In genomic region chr15:89775815-89776214, GRCh38 we compare ENCODE assay signal across 12 cellular contexts. TPM values are rescaled to one million over a fixed set of nuclear protein-coding genes. Genes with fewer than 3 reads are reported as not detected.
A peak's percentile ranks its signal among the peaks of the same experiment; 100 is the strongest.
DNase-seq lines count a peak whose midpoint lies in the region; ATAC-seq, FAIRE-seq and TF ChIP-seq lines count a peak whose summit lies in the region.
"Had no signal": no experiment of that assay in that cellular context is flagged by ENCODE, and none has a peak within 500 bp of the region (broad histone marks: within the 10 kb centered on the region; RNA-seq: fewer than 3 reads in every experiment).

No MANE protein-coding gene starts in this region.

- peaks cover 5% of the 10 kb centered on the region for H3K4me1 Mint-ChIP-seq in activated CD4-positive, alpha-beta T cell treated with anti-CD3 and anti-CD28 coated beads, Interleukin-2, amount 10 ng/mL, durations not matched to agents 7 days and 5 days

- FAIRE-seq in K562 (lab: Jason Lieb, UNC), result no peak
- FAIRE-seq: A204.1, G401.6, TTC549 had no signal

- no peak overlapping the region for H3K23ac ChIP-seq in mesenchymal stem cell (ENCODE audit: low read length in 2 of 2)

- H3K79me1 ChIP-seq in mesenchymal stem cell (replicated peaks; ENCODE audit: low read length, poor library complexity, severe bottlenecking), result no peaks in the 10 kb centered on the region

- no peak for TF ChIP-seq EP300 in K562 (IDR thresholded peaks at IDR 0.05; ENCODE audit: low read length)

- BruUV-seq in K562 (replicated peaks; lab: Mats Ljungman, UMichigan), result TSS peak; percentile 46
- BruUV-seq in PC-9 (replicated peaks; lab: Mats Ljungman, UMichigan), result no TSS peak

- ATAC-seq in K562 (no peak), thoracic aorta (ENCODE audit: insufficient number of reproducible peaks, low FRiP score, low read depth) (no peak), GM19397 (IDR thresholded peaks at IDR 0.05; ENCODE audit: unreplicated experiment) (no peak)

- H2BK15ac ChIP-seq in mesenchymal stem cell (ENCODE audit: low read depth, poor library complexity, severe bottlenecking), result no peak overlapping the region

- peak overlapping the region; percentile 95 for H4K8ac ChIP-seq in mesenchymal stem cell (ENCODE audit: low read length)

- H3K27me3 ChIP-seq in K562 (ENCODE audit: control insufficient read depth in 2 of 2, insufficient read depth in 2 of 2, low read length in 2 of 2) (no peaks in the 10 kb centered on the region), mesenchymal stem cell (ENCODE audit: control insufficient read depth in 1 of 2, insufficient read depth in 1 of 2, low read length in 2 of 2) (no peaks in the 10 kb centered on the region), thoracic aorta (replicated peaks; ENCODE audit: insufficient read depth) (no peaks in the 10 kb centered on the region), PC-9 (ENCODE audit: insufficient read depth, low read depth) (no peaks in the 10 kb centered on the region)

- H3K9ac ChIP-seq in K562 (ENCODE audit: insufficient read depth in 1 of 2, low read depth in 2 of 2, low read length in 2 of 2) (peak overlapping the region; percentile 26 to 90; a peak in 3 of 4 replicates), mesenchymal stem cell (ENCODE audit: low read length) (peak overlapping the region; percentile 80)

- POLR2A ChIA-PET in activated CD4-positive, alpha-beta T cell treated with anti-CD3 and anti-CD28 coated beads, Interleukin-2, amount 10 ng/mL, durations not matched to agents 7 days and 5 days (lab: Charles Lee), result no interaction called here
- POLR2A ChIA-PET in K562 (lab: Yijun Ruan, JAX) (interaction anchor here (0.8 kb wide), 1 partner anchor 10 kb away, joined by 4 read pairs; no protein-coding TSS in a partner anchor), PC-9 (lab: Charles Lee; ENCODE audit: unreplicated experiment) (no interaction called here)

- H2BK12ac ChIP-seq in mesenchymal stem cell (ENCODE audit: low read length in 2 of 2), result no peak overlapping the region

- no peak overlapping the region for H2BK120ac ChIP-seq in mesenchymal stem cell (ENCODE audit: low read depth, low read length)

- TF ChIP-seq POLR2A in K562 (conservative IDR thresholded peaks at IDR 0.05), result no peak

- H3K9me3 Mint-ChIP-seq in activated CD4-positive, alpha-beta T cell treated with anti-CD3 and anti-CD28 coated beads, Interleukin-2, amount 10 ng/mL, durations not matched to agents 7 days and 5 days, result no peaks in the 10 kb centered on the region

- H3K18ac ChIP-seq in mesenchymal stem cell (ENCODE audit: low read depth in 1 of 2, low read length in 2 of 2), result no peak overlapping the region

- peak overlapping the region; percentile 64; the same call in 1 of the 3 replicates for H3K27ac ChIP-seq in K562 (ENCODE audit: extremely low read depth, low read depth, low read length)
- no peak overlapping the region for H3K27ac ChIP-seq in mesenchymal stem cell (ENCODE audit: low read length, poor library complexity, severe bottlenecking)
- no peak overlapping the region for H3K27ac ChIP-seq in thoracic aorta
- no peak overlapping the region for H3K27ac ChIP-seq in PC-9

- CTCF ChIA-PET in activated CD4-positive, alpha-beta T cell treated with anti-CD3 and anti-CD28 coated beads, Interleukin-2, amount 10 ng/mL, durations not matched to agents 7 days and 5 days (lab: Charles Lee), result interaction anchor here (0.6 to 2.7 kb wide), 4 partner anchors 14 to 101 kb away, joined by 3 to 8 read pairs (median 6); no protein-coding TSS in a partner anchor
- CTCF ChIA-PET in K562 (lab: Yijun Ruan, JAX; ENCODE audit: low intra/inter-chr PET ratio), result no interaction called here
- CTCF ChIA-PET in PC-9 (lab: Charles Lee), result interaction anchor here (0.6 kb wide), 1 partner anchor 98 kb away, joined by 3 read pairs; no protein-coding TSS in a partner anchor

- H3K36me3 ChIP-seq in K562 (ENCODE audit: control insufficient read depth, insufficient read depth, low read length) (no peaks in the 10 kb centered on the region), mesenchymal stem cell (ENCODE audit: control insufficient read depth in 1 of 2, insufficient read depth in 2 of 2, low read depth in 1 of 2, low read length in 2 of 2) (peaks cover 0 to 5% of the 10 kb centered on the region in 2 experiments), thoracic aorta (no peaks in the 10 kb centered on the region), PC-9 (ENCODE audit: low read depth) (no peaks in the 10 kb centered on the region)

- 92% methylated on average over 11 of the region's 14 CpGs for WGBS in K562 (ENCODE audit: insufficient coverage, low coverage, missing lambda C conversion rate)
- 51% methylated on average over 13 of the region's 14 CpGs for WGBS in mesenchymal stem cell

- no peaks in the 10 kb centered on the region for H3K9me2 ChIP-seq in PC-9 (ENCODE audit: insufficient read depth)

- H3K4me1 ChIP-seq in K562 (replicated peaks in 1 of 2; ENCODE audit: control insufficient read depth in 2 of 2, insufficient read depth in 2 of 2, low read length in 2 of 2), result peaks cover 10 to 28% of the 10 kb centered on the region in 2 experiments
- H3K4me1 ChIP-seq in mesenchymal stem cell (ENCODE audit: control insufficient read depth, insufficient read depth, low read depth, low read length), result peaks cover 15% of the 10 kb centered on the region
- peaks cover 4 to 7% of the 10 kb centered on the region in 2 donors for H3K4me1 ChIP-seq in thoracic aorta (ENCODE audit: control insufficient read depth in 1 of 2, low read depth in 2 of 2)
- peaks cover 33% of the 10 kb centered on the region for H3K4me1 ChIP-seq in PC-9 (replicated peaks; ENCODE audit: insufficient read depth)

- H2AFZ ChIP-seq in K562 (ENCODE audit: low read depth, low read length), result peak overlapping the region; percentile 98
- peak overlapping the region; percentile 93 for H2AFZ ChIP-seq in mesenchymal stem cell (ENCODE audit: low read depth, low read length)
- H2AFZ ChIP-seq in PC-9, result no peak overlapping the region

- H3K9me1 ChIP-seq in K562 (ENCODE audit: control insufficient read depth, insufficient read depth, low read length), result peaks cover 3% of the 10 kb centered on the region

- H3K14ac ChIP-seq in mesenchymal stem cell (ENCODE audit: low read length in 2 of 2), result no peak overlapping the region

- no peaks in the 10 kb centered on the region for H3K79me2 ChIP-seq in K562 (ENCODE audit: control insufficient read depth, insufficient read depth, low read length)
- no peaks in the 10 kb centered on the region for H3K79me2 ChIP-seq in PC-9 (ENCODE audit: low read depth)

- H3K4me3 ChIP-seq in K562 (peak overlapping the region; percentile 26; the same call in 1 of the 2 replicates), mesenchymal stem cell (ENCODE audit: insufficient read depth in 1 of 2, low read depth in 1 of 2, low read length in 2 of 2) (peak overlapping the region in 1 of 2 experiments; percentile 74), thoracic aorta (peak overlapping the region; percentile 76), PC-9 (no peak overlapping the region)

- intact Hi-C loops in K562 (cut with micrococcal nuclease), result no loop called here
- intact Hi-C loops in PC-9 (cut with micrococcal nuclease; ENCODE audit: unreplicated experiment), result no loop called here

- peaks cover 21% of the 10 kb centered on the region for H3K27me3 Mint-ChIP-seq in activated CD4-positive, alpha-beta T cell treated with anti-CD3 and anti-CD28 coated beads, Interleukin-2, amount 10 ng/mL, durations not matched to agents 7 days and 5 days

- no peak overlapping the region for H4K91ac ChIP-seq in mesenchymal stem cell (ENCODE audit: low read length)

- peak overlapping the region; percentile 32 for H3K4me3 Mint-ChIP-seq in activated CD4-positive, alpha-beta T cell treated with anti-CD3 and anti-CD28 coated beads, Interleukin-2, amount 10 ng/mL, durations not matched to agents 7 days and 5 days

- no peak for TF ChIP-seq RAD21 in K562 (CRISPR knock-in tag; conservative IDR thresholded peaks at IDR 0.05 in 1 of 2, IDR thresholded peaks at IDR 0.05 in 1 of 2)

- no peak overlapping the region for H2BK5ac ChIP-seq in mesenchymal stem cell (ENCODE audit: low read depth, low read length, poor library complexity, severe bottlenecking)

- H3K4me2 ChIP-seq in K562 (ENCODE audit: insufficient read depth, low read length) (peak overlapping the region; percentile 61; the same call in 1 of the 2 replicates), mesenchymal stem cell (ENCODE audit: low read length, poor library complexity, severe bottlenecking) (peak overlapping the region; percentile 91), PC-9 (no peak overlapping the region; the same call in 1 of the 2 replicates)

- no peak for DNase-seq in activated CD4-positive, alpha-beta T cell treated with anti-CD3 and anti-CD28 coated beads, Interleukin-2, amount 10 ng/mL, durations not matched to agents 7 days and 5 days
- DNase-seq in activated CD4-positive, alpha-beta T cell treated with anti-CD3 and anti-CD28 coated beads for 4 hours, result no peak
- no peak for DNase-seq in K562 (ENCODE audit: extremely low read depth in 1 of 4, low spot score in 3 of 4)
- no peak for DNase-seq in mesenchymal stem cell
- no peak for DNase-seq in thoracic aorta (ENCODE audit: low spot score)
- DNase-seq in PC-9, result no peak
- no peak for DNase-seq in HuH-7 (ENCODE audit: low spot score)
- DNase-seq: NCI-H1436 treated with DMSO at 0.1 percent for 48 hours had no signal

- in situ Hi-C loops in K562 (cut with MboI), result no loop called here

- peaks cover 29% of the 10 kb centered on the region for H3F3A ChIP-seq in PC-9 (ENCODE audit: insufficient read depth, low read depth)

- TF ChIP-seq CTCF in K562 (IDR thresholded peaks at IDR 0.05 in 2 of 3, conservative IDR thresholded peaks at IDR 0.05 in 1 of 3; ENCODE audit: insufficient read depth in 2 of 3, low read depth in 1 of 3, low read length in 3 of 3) (no peak), thoracic aorta (IDR thresholded peaks at IDR 0.05) (no peak), PC-9 (conservative IDR thresholded peaks at IDR 0.05) (no peak)

- no peak overlapping the region for H3K27ac Mint-ChIP-seq in activated CD4-positive, alpha-beta T cell treated with anti-CD3 and anti-CD28 coated beads, Interleukin-2, amount 10 ng/mL, durations not matched to agents 7 days and 5 days

- peak overlapping the region in 1 of 2 experiments; percentile 24 for H3K4ac ChIP-seq in mesenchymal stem cell (ENCODE audit: low read depth in 1 of 2, low read length in 2 of 2)

- no peaks in the 10 kb centered on the region for H3K36me3 Mint-ChIP-seq in activated CD4-positive, alpha-beta T cell treated with anti-CD3 and anti-CD28 coated beads, Interleukin-2, amount 10 ng/mL, durations not matched to agents 7 days and 5 days (ENCODE audit: low read depth)

- no peaks in the 10 kb centered on the region for H4K20me1 ChIP-seq in K562 (replicated peaks; ENCODE audit: control insufficient read depth, insufficient read depth, low read length)
- no peaks in the 10 kb centered on the region for H4K20me1 ChIP-seq in PC-9 (ENCODE audit: insufficient read depth)

- H3K9me3 ChIP-seq in K562 (replicated peaks; ENCODE audit: control insufficient read depth, insufficient read depth, low read depth, low read length) (no peaks in the 10 kb centered on the region), mesenchymal stem cell (ENCODE audit: control insufficient read depth, low read length) (no peaks in the 10 kb centered on the region), thoracic aorta (no peaks in the 10 kb centered on the region), PC-9 (ENCODE audit: insufficient read depth, low read depth) (no peaks in the 10 kb centered on the region)

- no peak overlapping the region for H2AK5ac ChIP-seq in mesenchymal stem cell (ENCODE audit: low read length, severe bottlenecking)

RNA-seq across cellular contexts. Expression of gene MESP2, which starts 0.3 kb away (rescaled TPM):
- not detected for total RNA-seq in activated CD4-positive, alpha-beta T cell treated with anti-CD3 and anti-CD28 coated beads, Interleukin-2, amount 10 ng/mL, durations not matched to agents 7 days and 5 days
- not detected in 2 replicates for total RNA-seq in K562 (2011; cell fraction: chromatin; rRNA removed; ENCODE audit: low replicate concordance)
- not detected in 2 replicates for total RNA-seq in K562 (2011; cell fraction: nucleolus; rRNA removed)
- total RNA-seq in K562 (2011; cell fraction: nucleoplasm; rRNA removed), result not detected in 2 replicates
- 0.82 and 1.1 TPM in 2 replicates for total RNA-seq in K562 (2014; rRNA removed)
- 0.41 and 0.51 TPM in 2 replicates for total RNA-seq in K562 (2014; rRNA removed; fragmentation: Illumina TruSeq; extraction: Trizol)
- total RNA-seq in K562 (2015; rRNA removed; fragmentation: Illumina TruSeq; extraction: Trizol), result 0.29 and 0.45 TPM in 2 replicates
- 0.47 and 0.66 TPM in 2 replicates for total RNA-seq in K562 (2021)
- polyA plus RNA-seq in K562 (2011; rRNA removed), result 0.08 and 0.14 TPM in 2 replicates
- 0.18 and 0.22 TPM in 2 replicates for polyA plus RNA-seq in K562 (2011; cell fraction: cytosol; rRNA removed)
- polyA plus RNA-seq in K562 (2011; cell fraction: nucleus; rRNA removed), result 0.10 and 0.56 TPM in 2 replicates
- 0.39 and 0.48 TPM in 2 replicates for polyA plus RNA-seq in K562 (2012)
- polyA plus RNA-seq in K562 (2014; fragmentation: Illumina TruSeq; extraction: Trizol), result 0.55 and 0.70 TPM in 2 replicates
- polyA plus RNA-seq in K562 (2014; fragmentation: Nextera tagmentation; extraction: Ambion mirVana), result under 1 TPM; 0.11 to 0.13 TPM
- polyA plus RNA-seq in K562 (2014; rRNA removed), result 0.37 and 0.47 TPM in 2 replicates
- polyA minus RNA-seq in K562 (2011; rRNA and poly(A)+ RNA removed), result not detected in 2 replicates
- not detected in 2 replicates for polyA minus RNA-seq in K562 (2011; cell fraction: cytosol; rRNA and poly(A)+ RNA removed)
- not detected in 2 replicates for polyA minus RNA-seq in K562 (2011; cell fraction: nucleus; rRNA and poly(A)+ RNA removed)
- 0.12 TPM for polyA plus RNA-seq in mesenchymal stem cell (2013, experiment 1 of 2)
- 0.07 TPM for polyA plus RNA-seq in mesenchymal stem cell (2013, experiment 2 of 2)
- total RNA-seq in thoracic aorta, result 1 to 10 TPM in 1 of 2 donors, not detected in 1; 1.8 TPM
- total RNA-seq in PC-9 (2021), result 1.3 and 2.4 TPM in 2 replicates

RNA-seq across cellular contexts. Expression of gene MESP1, which starts 24.8 kb away (rescaled TPM):
- 1 to 10 TPM; 1.1 to 1.6 TPM for total RNA-seq in activated CD4-positive, alpha-beta T cell treated with anti-CD3 and anti-CD28 coated beads, Interleukin-2, amount 10 ng/mL, durations not matched to agents 7 days and 5 days
- 0.44 and 0.67 TPM in 2 replicates for total RNA-seq in K562 (2011; cell fraction: chromatin; rRNA removed; ENCODE audit: low replicate concordance)
- 1.0 and 1.2 TPM in 2 replicates for total RNA-seq in K562 (2011; cell fraction: nucleolus; rRNA removed)
- total RNA-seq in K562 (2011; cell fraction: nucleoplasm; rRNA removed), result 0.44 and 0.46 TPM in 2 replicates
- total RNA-seq in K562 (2014; rRNA removed) (0.36 and 1.0 TPM in 2 replicates), K562 (2014; rRNA removed; fragmentation: Illumina TruSeq; extraction: Trizol) (not detected in 2 replicates), K562 (2015; rRNA removed; fragmentation: Illumina TruSeq; extraction: Trizol) (0.14 and 0.49 TPM in 2 replicates), K562 (2021) (1.1 and 1.6 TPM in 2 replicates), thoracic aorta (under 1 TPM in 1 of 2 donors, not detected in 1; 0.95 TPM), PC-9 (2021) (8.5 and 17.8 TPM in 2 replicates)
- polyA plus RNA-seq in K562 (2011; rRNA removed) (0.14 and 0.29 TPM in 2 replicates), K562 (2014; fragmentation: Illumina TruSeq; extraction: Trizol) (not detected in 2 replicates), K562 (2014; fragmentation: Nextera tagmentation; extraction: Ambion mirVana) (not detected), K562 (2014; rRNA removed) (0.52 and 0.78 TPM in 2 replicates)
- polyA plus RNA-seq in K562 (2011; cell fraction: cytosol; rRNA removed), result 0.12 and 0.75 TPM in 2 replicates
- polyA plus RNA-seq in K562 (2011; cell fraction: nucleus; rRNA removed), result 0.11 and 0.44 TPM in 2 replicates
- polyA plus RNA-seq in K562 (2012), result 0.68 and 1.4 TPM in 2 replicates
- 0.07 and 0.15 TPM in 2 replicates for polyA minus RNA-seq in K562 (2011; rRNA and poly(A)+ RNA removed)
- polyA minus RNA-seq in K562 (2011; cell fraction: cytosol; rRNA and poly(A)+ RNA removed), result 2.5 TPM in 1 of 2 replicates, not detected in the other
- 0.33 and 0.54 TPM in 2 replicates for polyA minus RNA-seq in K562 (2011; cell fraction: nucleus; rRNA and poly(A)+ RNA removed)
- 0.03 TPM for polyA plus RNA-seq in mesenchymal stem cell (2013, experiment 1 of 2)
- 0.03 TPM for polyA plus RNA-seq in mesenchymal stem cell (2013, experiment 2 of 2)

RNA-seq across cellular contexts. Expression of gene ANPEP, which starts 38.8 kb away (rescaled TPM):
- total RNA-seq in activated CD4-positive, alpha-beta T cell treated with anti-CD3 and anti-CD28 coated beads, Interleukin-2, amount 10 ng/mL, durations not matched to agents 7 days and 5 days, result 1 to 10 TPM; 1.4 to 2.0 TPM
- total RNA-seq in K562 (2011; cell fraction: chromatin; rRNA removed; ENCODE audit: low replicate concordance), result 2.9 and 3.1 TPM in 2 replicates
- total RNA-seq in K562 (2011; cell fraction: nucleolus; rRNA removed), result 1.2 and 1.8 TPM in 2 replicates
- 1.5 and 2.5 TPM in 2 replicates for total RNA-seq in K562 (2011; cell fraction: nucleoplasm; rRNA removed)
- total RNA-seq in K562 (2014; rRNA removed) (1.0 and 1.8 TPM in 2 replicates), K562 (2014; rRNA removed; fragmentation: Illumina TruSeq; extraction: Trizol) (1.1 and 1.3 TPM in 2 replicates), K562 (2015; rRNA removed; fragmentation: Illumina TruSeq; extraction: Trizol) (2.5 and 2.6 TPM in 2 replicates), K562 (2021) (4.8 and 5.7 TPM in 2 replicates), thoracic aorta (10 to 100 TPM; 27.5 to 29.2 TPM), PC-9 (2021) (172 and 175 TPM in 2 replicates)
- polyA plus RNA-seq in K562 (2011; rRNA removed) (0.43 and 2.0 TPM in 2 replicates), K562 (2014; fragmentation: Illumina TruSeq; extraction: Trizol) (4.0 and 4.2 TPM in 2 replicates), K562 (2014; fragmentation: Nextera tagmentation; extraction: Ambion mirVana) (under 1 TPM; 0.23 to 0.27 TPM), K562 (2014; rRNA removed) (4.7 and 8.9 TPM in 2 replicates)
- polyA plus RNA-seq in K562 (2011; cell fraction: cytosol; rRNA removed), result 0.63 and 1.5 TPM in 2 replicates
- 3.6 and 6.0 TPM in 2 replicates for polyA plus RNA-seq in K562 (2011; cell fraction: nucleus; rRNA removed)
- polyA plus RNA-seq in K562 (2012), result 6.6 and 17.5 TPM in 2 replicates
- polyA minus RNA-seq in K562 (2011; rRNA and poly(A)+ RNA removed), result 0.30 and 0.67 TPM in 2 replicates
- 0.95 and 3.6 TPM in 2 replicates for polyA minus RNA-seq in K562 (2011; cell fraction: cytosol; rRNA and poly(A)+ RNA removed)
- polyA minus RNA-seq in K562 (2011; cell fraction: nucleus; rRNA and poly(A)+ RNA removed), result 0.67 and 0.78 TPM in 2 replicates
- 63.7 TPM for polyA plus RNA-seq in mesenchymal stem cell (2013, experiment 1 of 2)
- 61.6 TPM for polyA plus RNA-seq in mesenchymal stem cell (2013, experiment 2 of 2)

Comparison
In these comparisons a context has a peak if more than half of its experiments do, and no peak if none do; other contexts are left out.
1. RNA of gene ANPEP, which starts 38.8 kb away (total RNA-seq): 172 to 175 TPM in PC-9 and 27.5 to 29.2 TPM in thoracic aorta; 1.0 to 5.7 TPM in K562 and 1.4 to 2.0 TPM in activated CD4-positive, alpha-beta T cell treated with anti-CD3 and anti-CD28 coated beads, Interleukin-2, amount 10 ng/mL, durations not matched to agents 7 days and 5 days; every median in the first group is over 4 times any median in the second.